ENCODE assay signal across 25 cellular contexts in the genomic region with DNA sequence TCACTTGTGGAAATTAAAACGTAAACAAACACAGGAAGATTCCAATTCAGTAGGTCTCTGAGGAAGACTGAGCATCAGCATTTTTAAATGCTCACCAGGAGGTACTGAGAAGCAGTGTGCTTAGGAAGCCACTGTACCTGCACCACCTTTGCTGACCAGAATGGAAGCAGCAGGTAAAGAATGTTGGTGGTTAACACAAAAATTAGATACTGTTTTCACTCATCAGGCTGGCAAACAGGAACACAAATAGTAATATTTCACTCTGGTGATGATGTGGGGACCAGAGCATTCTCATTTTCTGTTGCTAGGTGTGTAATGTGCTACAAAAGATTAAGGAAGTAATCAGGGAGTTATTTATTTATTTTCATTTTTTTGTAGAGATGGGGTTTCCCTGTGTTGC. TPM values are rescaled to one million over a fixed set of nuclear protein-coding genes. Genes with fewer than 3 reads are reported as not detected.
A peak's percentile ranks its signal among the peaks of the same experiment; 100 is the strongest.
DNase-seq lines count a peak whose midpoint lies in the region; ATAC-seq, FAIRE-seq and TF ChIP-seq lines count a peak whose summit lies in the region.
"Had no signal": no experiment of that assay in that cellular context is flagged by ENCODE, and none has a peak within 500 bp of the region (broad histone marks: within the 10 kb centered on the region; RNA-seq: fewer than 3 reads in every experiment).

No MANE protein-coding gene starts in this region.

- H3K9ac ChIP-seq in HepG2 (ENCODE audit: insufficient read depth, low read depth, low read length) = no peak overlapping the region

- H4K20me1 ChIP-seq in HepG2 (ENCODE audit: insufficient read depth, low read length) = no peaks in the 10 kb centered on the region

- no peak for DNase-seq in GM12892 (ENCODE audit: insufficient read length)
- no peak for DNase-seq in NCI-H82 treated with DMSO at 0.1 percent for 48 hours (lab: John Stamatoyannopoulos, UW; ENCODE audit: unreplicated experiment)
- DNase-seq in HepG2 (ENCODE audit: low spot score) = no peak
- DNase-seq in NCI-H446 treated with DMSO at 0.1 percent for 48 hours (lab: John Stamatoyannopoulos, UW) = no peak
- DNase-seq: activated CD4-positive, alpha-beta T cell treated with anti-CD3 and anti-CD28 coated beads for 48 hours; activated gamma-delta T cell treated with Interleukin-2 at 50 U/mL for 16 hours; amniotic stem cell; COR-L47; gastrocnemius medialis; naive thymus-derived CD4-positive, alpha-beta T cell; NCI-H2029; sigmoid colon; stimulated activated naive CD4-positive, alpha-beta T cell treated with Interleukin-2 at 50 U/mL for 16 hours; trophoblast cell had no signal

- H3K4me3 Mint-ChIP-seq in activated T-helper 17 cell treated with anti-CD3 and anti-CD28 coated beads, Interleukin-2, amount 50 U/mL, for 72 hours = no peak overlapping the region

- POLR2A ChIA-PET in HepG2 (lab: Yijun Ruan, JAX) = no interaction called here

- no peak overlapping the region for H3K4me2 ChIP-seq in HepG2 (ENCODE audit: low read depth, low read length)

- H3K27me3 Mint-ChIP-seq in activated T-helper 17 cell treated with anti-CD3 and anti-CD28 coated beads, Interleukin-2, amount 50 U/mL, for 72 hours = no peaks in the 10 kb centered on the region

- intact Hi-C loops in HepG2 (cut with micrococcal nuclease; ENCODE audit: unreplicated experiment) = no loop called here

- BruUV-seq in HepG2 (replicated peaks; lab: Mats Ljungman, UMichigan) = no TSS peak

- H3K27ac Mint-ChIP-seq in activated T-helper 17 cell treated with anti-CD3 and anti-CD28 coated beads, Interleukin-2, amount 50 U/mL, for 72 hours = no peak overlapping the region
- H3K27ac Mint-ChIP-seq: IgD-negative memory B cell had no signal

- no peaks in the 10 kb centered on the region for H3K27me3 ChIP-seq in HepG2 (ENCODE audit: control insufficient read depth in 1 of 2, insufficient read depth in 2 of 2, low read length in 2 of 2)
- H3K27me3 ChIP-seq: cardiac muscle cell, gastrocnemius medialis, sigmoid colon had no signal

- CTCF ChIA-PET in HepG2 (lab: Yijun Ruan, JAX; ENCODE audit: low intra/inter-chr PET ratio, low total read pairs) = interaction anchor here (0.9 kb wide), 1 partner anchor 17 kb away, joined by 7 read pairs; no protein-coding TSS in a partner anchor

- H3K4me3 ChIP-seq in HepG2 (replicated peaks in 1 of 3; ENCODE audit: insufficient read depth in 1 of 3, low read depth in 2 of 3, low read length in 3 of 3) = no peak overlapping the region
- H3K4me3 ChIP-seq: cardiac muscle cell, sigmoid colon had no signal

- H3K27ac ChIP-seq in HepG2 (ENCODE audit: extremely low read length, insufficient read depth, low read length) = no peak overlapping the region
- H3K27ac ChIP-seq: cardiac muscle cell, HL-60, RWPE1, sigmoid colon had no signal

- no peak overlapping the region for H2AFZ ChIP-seq in HepG2 (ENCODE audit: low read length)

- H3K9me3 ChIP-seq in HepG2 (ENCODE audit: low read length) = no peaks in the 10 kb centered on the region
- H3K9me3 ChIP-seq: gastrocnemius medialis, sigmoid colon had no signal

- TF ChIP-seq POLR2A in GM12892 (IDR thresholded peaks at IDR 0.05; ENCODE audit: low read depth, low read length) = no peak
- no peak for TF ChIP-seq POLR2A in GM18505 (IDR thresholded peaks at IDR 0.05; ENCODE audit: borderline replicate concordance, extremely low read depth, insufficient read depth, insufficient read length)
- TF ChIP-seq POLR2A in HepG2 (IDR thresholded peaks at IDR 0.05; ENCODE audit: insufficient read depth in 1 of 2, low read depth in 2 of 2, low read length in 2 of 2) = no peak

- no peak for TF ChIP-seq CTCF in HepG2 (CRISPR knock-in tag; IDR thresholded peaks at IDR 0.05)

- FAIRE-seq in GM12892 (lab: Jason Lieb, UNC) = peak; percentile 30
- no peak for FAIRE-seq in HepG2 (lab: Jason Lieb, UNC)

- in situ Hi-C loops in HepG2 (cut with HindIII; ENCODE audit: extremely low pct_ligation_motif_present, low pct_unique_long_range_greater_than_20kb) = no loop called here

- peaks cover 6% of the 10 kb centered on the region for H3K4me1 Mint-ChIP-seq in activated T-helper 17 cell treated with anti-CD3 and anti-CD28 coated beads, Interleukin-2, amount 50 U/mL, for 72 hours

- H3K4me1 ChIP-seq in HepG2 (ENCODE audit: insufficient read depth, low read length) = peaks cover 7% of the 10 kb centered on the region
- H3K4me1 ChIP-seq: sigmoid colon had no signal

- no peak for TF ChIP-seq EP300 in HepG2 (IDR thresholded peaks at IDR 0.05; ENCODE audit: low read depth in 2 of 2, low read length in 2 of 2)
- no peak for TF ChIP-seq EP300 in HepG2 (CRISPR knock-in tag; IDR thresholded peaks at IDR 0.05; ENCODE audit: borderline replicate concordance)

- H3K36me3 Mint-ChIP-seq in activated T-helper 17 cell treated with anti-CD3 and anti-CD28 coated beads, Interleukin-2, amount 50 U/mL, for 72 hours (ENCODE audit: low read depth) = no peaks in the 10 kb centered on the region
- H3K36me3 Mint-ChIP-seq: IgD-negative memory B cell had no signal

- ATAC-seq in GM19463 (IDR thresholded peaks at IDR 0.05; ENCODE audit: unreplicated experiment) (peak; percentile 42), HG02973 (IDR thresholded peaks at IDR 0.05; ENCODE audit: unreplicated experiment) (peak; percentile 47), GM18505 (IDR thresholded peaks at IDR 0.05; ENCODE audit: unreplicated experiment) (no peak), HepG2 (no peak)
- peak; percentile 32 for ATAC-seq in activated T-helper 17 cell treated with anti-CD3 and anti-CD28 coated beads, Interleukin-2, amount 50 U/mL, for 72 hours (replicated peaks)

- H3K9me3 Mint-ChIP-seq in activated T-helper 17 cell treated with anti-CD3 and anti-CD28 coated beads, Interleukin-2, amount 50 U/mL, for 72 hours = no peaks in the 10 kb centered on the region
- H3K9me3 Mint-ChIP-seq: IgD-negative memory B cell; naive thymus-derived CD4-positive, alpha-beta T cell had no signal

- H3K36me3 ChIP-seq in HepG2 (replicated peaks in 1 of 2; ENCODE audit: control insufficient read depth in 1 of 2, insufficient read depth in 2 of 2, low read length in 2 of 2) = no peaks in the 10 kb centered on the region
- H3K36me3 ChIP-seq: cardiac muscle cell, gastrocnemius medialis, sigmoid colon had no signal

- WGBS in HepG2 (ENCODE audit: low lambda C conversion rate) = 6% methylated on average over 1 of the region's 1 CpG

- no peak for TF ChIP-seq RAD21 in HepG2 (CRISPR knock-in tag; IDR thresholded peaks at IDR 0.05)

- H3K79me2 ChIP-seq in HepG2 (ENCODE audit: insufficient read depth, low read length) = no peaks in the 10 kb centered on the region

RNA-seq across cellular contexts. Expression of a gene that starts 29.9 kb away (rescaled TPM):
- polyA plus RNA-seq in GM12892 (2012; ENCODE audit: missing spikeins) = not detected
- not detected for total RNA-seq in activated T-helper 17 cell treated with anti-CD3 and anti-CD28 coated beads, Interleukin-2, amount 50 U/mL, for 72 hours
- not detected in 2 replicates for total RNA-seq in HepG2 (2016; rRNA removed; fragmentation: Illumina TruSeq; extraction: Trizol)
- total RNA-seq in HepG2 (2016; cell fraction: cytosol; rRNA removed; fragmentation: Illumina TruSeq; extraction: Trizol; ENCODE audit: low read depth) = not detected in 2 replicates
- not detected in 2 replicates for total RNA-seq in HepG2 (2016; cell fraction: insoluble cytoplasmic fraction; rRNA removed; fragmentation: Illumina TruSeq; extraction: Trizol)
- not detected in 2 replicates for total RNA-seq in HepG2 (2016; cell fraction: membrane; rRNA removed; fragmentation: Illumina TruSeq; extraction: Trizol)
- total RNA-seq in HepG2 (2016; cell fraction: nucleus; rRNA removed; fragmentation: Illumina TruSeq; extraction: Trizol) = not detected in 2 replicates
- not detected in 2 replicates for polyA plus RNA-seq in HepG2 (2011; rRNA removed)
- not detected in 2 replicates for polyA plus RNA-seq in HepG2 (2011; cell fraction: cytosol; rRNA removed)
- polyA plus RNA-seq in HepG2 (2011; cell fraction: nucleus; rRNA removed) = not detected in 2 replicates
- not detected in 2 replicates for polyA plus RNA-seq in HepG2 (2012)
- not detected in 2 replicates for polyA plus RNA-seq in HepG2 (2016; cell fraction: cytosol; fragmentation: Illumina TruSeq; extraction: Trizol; ENCODE audit: low read depth)
- polyA plus RNA-seq in HepG2 (2016; cell fraction: insoluble cytoplasmic fraction; fragmentation: Illumina TruSeq; extraction: Trizol; ENCODE audit: low read depth) = not detected in 2 replicates
- polyA plus RNA-seq in HepG2 (2016; cell fraction: membrane; fragmentation: Illumina TruSeq; extraction: Trizol; ENCODE audit: low read depth) = not detected in 2 replicates
- not detected in 2 replicates for polyA plus RNA-seq in HepG2 (2016; cell fraction: nucleus; fragmentation: Illumina TruSeq; extraction: Trizol; ENCODE audit: insufficient read depth, low read depth)
- not detected in 2 replicates for polyA minus RNA-seq in HepG2 (2011; rRNA and poly(A)+ RNA removed; ENCODE audit: low replicate concordance)
- polyA minus RNA-seq in HepG2 (2011; cell fraction: cytosol; rRNA and poly(A)+ RNA removed) = not detected in 2 replicates
- polyA minus RNA-seq in HepG2 (2011; cell fraction: nucleus; rRNA and poly(A)+ RNA removed) = not detected in 2 replicates
- total RNA-seq: cardiac muscle cell; dermis microvascular lymphatic vessel endothelial cell; epithelial cell of proximal tubule; gastrocnemius medialis; kidney epithelial cell; naive thymus-derived CD4-positive, alpha-beta T cell had no signal
- polyA plus RNA-seq: cardiac muscle cell; IgD-negative memory B cell; naive thymus-derived CD4-positive, alpha-beta T cell; sigmoid colon had no signal

RNA-seq across cellular contexts. Expression of a gene that starts 45.1 kb away (rescaled TPM):
- polyA plus RNA-seq in GM12892 (2012; ENCODE audit: missing spikeins) = 12.3 TPM
- 10 to 100 TPM; 33.6 to 36.1 TPM for total RNA-seq in activated T-helper 17 cell treated with anti-CD3 and anti-CD28 coated beads, Interleukin-2, amount 50 U/mL, for 72 hours
- total RNA-seq in HepG2 (2016; rRNA removed; fragmentation: Illumina TruSeq; extraction: Trizol) = 5.3 and 8.4 TPM in 2 replicates
- total RNA-seq in HepG2 (2016; cell fraction: cytosol; rRNA removed; fragmentation: Illumina TruSeq; extraction: Trizol; ENCODE audit: low read depth) = 1.4 and 1.9 TPM in 2 replicates
- total RNA-seq in HepG2 (2016; cell fraction: insoluble cytoplasmic fraction; rRNA removed; fragmentation: Illumina TruSeq; extraction: Trizol) = 6.3 and 9.1 TPM in 2 replicates
- 2.8 and 4.1 TPM in 2 replicates for total RNA-seq in HepG2 (2016; cell fraction: membrane; rRNA removed; fragmentation: Illumina TruSeq; extraction: Trizol)
- total RNA-seq in HepG2 (2016; cell fraction: nucleus; rRNA removed; fragmentation: Illumina TruSeq; extraction: Trizol) = 6.0 and 7.6 TPM in 2 replicates
- polyA plus RNA-seq in HepG2 (2011; rRNA removed) = 9.9 and 20.3 TPM in 2 replicates
- 7.7 and 20.5 TPM in 2 replicates for polyA plus RNA-seq in HepG2 (2011; cell fraction: cytosol; rRNA removed)
- 1.8 and 3.8 TPM in 2 replicates for polyA plus RNA-seq in HepG2 (2011; cell fraction: nucleus; rRNA removed)
- polyA plus RNA-seq in HepG2 (2012) = 30.8 and 49.4 TPM in 2 replicates
- 1.2 and 1.3 TPM in 2 replicates for polyA plus RNA-seq in HepG2 (2016; cell fraction: cytosol; fragmentation: Illumina TruSeq; extraction: Trizol; ENCODE audit: low read depth)
- 5.5 and 5.7 TPM in 2 replicates for polyA plus RNA-seq in HepG2 (2016; cell fraction: insoluble cytoplasmic fraction; fragmentation: Illumina TruSeq; extraction: Trizol; ENCODE audit: low read depth)
- 1.5 and 2.5 TPM in 2 replicates for polyA plus RNA-seq in HepG2 (2016; cell fraction: membrane; fragmentation: Illumina TruSeq; extraction: Trizol; ENCODE audit: low read depth)
- 9.4 and 10.5 TPM in 2 replicates for polyA plus RNA-seq in HepG2 (2016; cell fraction: nucleus; fragmentation: Illumina TruSeq; extraction: Trizol; ENCODE audit: insufficient read depth, low read depth)
- polyA minus RNA-seq in HepG2 (2011; rRNA and poly(A)+ RNA removed; ENCODE audit: low replicate concordance) = 1.5 and 11.8 TPM in 2 replicates
- polyA minus RNA-seq in HepG2 (2011; cell fraction: cytosol; rRNA and poly(A)+ RNA removed) = 2.1 and 6.0 TPM in 2 replicates
- polyA minus RNA-seq in HepG2 (2011; cell fraction: nucleus; rRNA and poly(A)+ RNA removed) = 5.4 and 9.8 TPM in 2 replicates
- total RNA-seq: cardiac muscle cell had no signal
- polyA plus RNA-seq: cardiac muscle cell had no signal

Comparison
In these comparisons a context has a peak if more than half of its experiments do, and no peak if none do; other contexts are left out.
1. ATAC-seq: peak in GM19463 (single experiment), HG02973 (single experiment) and activated T-helper 17 cell treated with anti-CD3 and anti-CD28 coated beads, Interleukin-2, amount 50 U/mL, for 72 hours (single experiment); none in GM18505 (single experiment) and HepG2 (single experiment).